2 cellular contexts compared by ENCODE assay signal in the genomic region with DNA sequence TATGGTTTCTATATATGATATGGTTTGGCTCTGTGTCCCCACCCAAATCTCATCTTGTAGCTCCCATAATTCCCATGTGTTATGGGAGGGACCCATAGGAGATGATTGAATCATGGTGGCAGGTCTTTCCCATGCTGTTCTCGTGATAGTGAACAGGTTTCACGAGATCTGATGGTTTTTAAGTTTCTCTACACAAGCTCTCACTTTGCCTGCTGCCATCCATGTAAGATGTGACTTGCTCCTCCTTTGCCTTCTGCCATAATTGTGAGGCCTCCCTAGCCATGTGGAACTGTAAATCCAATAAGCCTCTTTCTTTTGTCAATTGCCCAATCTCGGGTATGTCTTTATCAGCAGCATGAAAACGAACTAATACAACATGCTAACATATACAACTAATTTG.
DNase-seq lines count a peak whose midpoint lies in the region; ATAC-seq, FAIRE-seq and TF ChIP-seq lines count a peak whose summit lies in the region.
"Not testable (repeated sequence)": the region's sequence is repeated elsewhere in the genome, so short reads cannot be mapped to it uniquely, and the experiment has no call there.

No MANE protein-coding gene starts in this region.

- DNase-seq in K562 (ENCODE audit: extremely low read depth in 1 of 4, low spot score in 3 of 4); HepG2 (ENCODE audit: low spot score): not testable (repeated sequence)

- not testable (repeated sequence) for ATAC-seq in K562, HepG2

- CTCF ChIA-PET in K562 (lab: Yijun Ruan, JAX; ENCODE audit: low intra/inter-chr PET ratio); HepG2 (lab: Yijun Ruan, JAX; ENCODE audit: low intra/inter-chr PET ratio, low total read pairs): not testable (repeated sequence)

- H3K9ac ChIP-seq in K562 (ENCODE audit: insufficient read depth in 1 of 2, low read depth in 2 of 2, low read length in 2 of 2); HepG2 (ENCODE audit: insufficient read depth, low read depth, low read length): not testable (repeated sequence)

- POLR2A ChIA-PET in K562 (lab: Yijun Ruan, JAX); HepG2 (lab: Yijun Ruan, JAX): not testable (repeated sequence)

- not testable (repeated sequence) for TF ChIP-seq RAD21 in K562 (CRISPR knock-in tag; conservative IDR thresholded peaks at IDR 0.05 in 1 of 2, IDR thresholded peaks at IDR 0.05 in 1 of 2); HepG2 (CRISPR knock-in tag; IDR thresholded peaks at IDR 0.05)

- not testable (repeated sequence) for TF ChIP-seq CTCF in K562 (IDR thresholded peaks at IDR 0.05 in 2 of 3, conservative IDR thresholded peaks at IDR 0.05 in 1 of 3; ENCODE audit: insufficient read depth in 2 of 3, low read depth in 1 of 3, low read length in 3 of 3); HepG2 (CRISPR knock-in tag; IDR thresholded peaks at IDR 0.05)

- not testable (repeated sequence) for H3K36me3 ChIP-seq in K562 (ENCODE audit: control insufficient read depth, insufficient read depth, low read length); HepG2 (replicated peaks in 1 of 2; ENCODE audit: control insufficient read depth in 1 of 2, insufficient read depth in 2 of 2, low read length in 2 of 2)

- not testable (repeated sequence) for H3K9me1 ChIP-seq in K562 (ENCODE audit: control insufficient read depth, insufficient read depth, low read length)

- in situ Hi-C loops in K562 (cut with MboI); HepG2 (cut with HindIII; ENCODE audit: extremely low pct_ligation_motif_present, low pct_unique_long_range_greater_than_20kb): not testable (repeated sequence)

- intact Hi-C loops in K562 (cut with micrococcal nuclease); HepG2 (cut with micrococcal nuclease; ENCODE audit: unreplicated experiment): not testable (repeated sequence)

- not testable (repeated sequence) for H2AFZ ChIP-seq in K562 (ENCODE audit: low read depth, low read length); HepG2 (ENCODE audit: low read length)

- H3K4me3 ChIP-seq in K562; HepG2 (replicated peaks in 1 of 3; ENCODE audit: insufficient read depth in 1 of 3, low read depth in 2 of 3, low read length in 3 of 3): not testable (repeated sequence)

- not testable (repeated sequence) for FAIRE-seq in K562 (lab: Jason Lieb, UNC); HepG2 (lab: Jason Lieb, UNC)

- not testable (repeated sequence) for H3K4me2 ChIP-seq in K562 (ENCODE audit: insufficient read depth, low read length); HepG2 (ENCODE audit: low read depth, low read length)

- not testable (repeated sequence) for TF ChIP-seq POLR2A in K562 (conservative IDR thresholded peaks at IDR 0.05); HepG2 (IDR thresholded peaks at IDR 0.05; ENCODE audit: insufficient read depth in 1 of 2, low read depth in 2 of 2, low read length in 2 of 2)

- TF ChIP-seq EP300 in K562 (IDR thresholded peaks at IDR 0.05; ENCODE audit: low read length); HepG2 (IDR thresholded peaks at IDR 0.05; ENCODE audit: low read depth in 2 of 2, low read length in 2 of 2); HepG2 (CRISPR knock-in tag; IDR thresholded peaks at IDR 0.05; ENCODE audit: borderline replicate concordance): not testable (repeated sequence)

- not testable (repeated sequence) for H4K20me1 ChIP-seq in K562 (replicated peaks; ENCODE audit: control insufficient read depth, insufficient read depth, low read length); HepG2 (ENCODE audit: insufficient read depth, low read length)

- H3K27ac ChIP-seq in K562 (ENCODE audit: extremely low read depth, low read depth, low read length); HepG2 (ENCODE audit: extremely low read length, insufficient read depth, low read length): not testable (repeated sequence)

- not testable (repeated sequence) for H3K4me1 ChIP-seq in K562 (replicated peaks in 1 of 2; ENCODE audit: control insufficient read depth in 2 of 2, insufficient read depth in 2 of 2, low read length in 2 of 2); HepG2 (ENCODE audit: insufficient read depth, low read length)

- 6% methylated on average over 4 of the region's 4 CpGs for whole genome bisulfite sequencing in K562 (ENCODE audit: insufficient coverage, low coverage, missing lambda C conversion rate)
- WGBS in HepG2 (ENCODE audit: low lambda C conversion rate), result 17% methylated on average over 4 of the region's 4 CpGs

- BruUV-seq in K562 (replicated peaks; lab: Mats Ljungman, UMichigan); HepG2 (replicated peaks; lab: Mats Ljungman, UMichigan): not testable (repeated sequence)

- not testable (repeated sequence) for H3K79me2 ChIP-seq in K562 (ENCODE audit: control insufficient read depth, insufficient read depth, low read length); HepG2 (ENCODE audit: insufficient read depth, low read length)

- not testable (repeated sequence) for H3K27me3 ChIP-seq in K562 (ENCODE audit: control insufficient read depth in 2 of 2, insufficient read depth in 2 of 2, low read length in 2 of 2); HepG2 (ENCODE audit: control insufficient read depth in 1 of 2, insufficient read depth in 2 of 2, low read length in 2 of 2)

- H3K9me3 ChIP-seq in K562 (replicated peaks; ENCODE audit: control insufficient read depth, insufficient read depth, low read depth, low read length); HepG2 (ENCODE audit: low read length): not testable (repeated sequence)

TF ChIP-seq in K562, 482 proteins besides CTCF, POLR2A, EP300 and RAD21:
- peak; percentile 96 for TF ChIP-seq ZNF431 (CRISPR knock-in tag; IDR thresholded peaks at IDR 0.05)

TF ChIP-seq in HepG2, 621 proteins besides CTCF, POLR2A, EP300 and RAD21:
- peak; percentile 91; the same call in 1 of the 2 replicates for TF ChIP-seq ZNF431 (CRISPR knock-in tag; IDR thresholded peaks at IDR 0.05; ENCODE audit: borderline replicate concordance, low read depth)
